ENCODE assay signal across 1 cellular context in the genomic region with DNA sequence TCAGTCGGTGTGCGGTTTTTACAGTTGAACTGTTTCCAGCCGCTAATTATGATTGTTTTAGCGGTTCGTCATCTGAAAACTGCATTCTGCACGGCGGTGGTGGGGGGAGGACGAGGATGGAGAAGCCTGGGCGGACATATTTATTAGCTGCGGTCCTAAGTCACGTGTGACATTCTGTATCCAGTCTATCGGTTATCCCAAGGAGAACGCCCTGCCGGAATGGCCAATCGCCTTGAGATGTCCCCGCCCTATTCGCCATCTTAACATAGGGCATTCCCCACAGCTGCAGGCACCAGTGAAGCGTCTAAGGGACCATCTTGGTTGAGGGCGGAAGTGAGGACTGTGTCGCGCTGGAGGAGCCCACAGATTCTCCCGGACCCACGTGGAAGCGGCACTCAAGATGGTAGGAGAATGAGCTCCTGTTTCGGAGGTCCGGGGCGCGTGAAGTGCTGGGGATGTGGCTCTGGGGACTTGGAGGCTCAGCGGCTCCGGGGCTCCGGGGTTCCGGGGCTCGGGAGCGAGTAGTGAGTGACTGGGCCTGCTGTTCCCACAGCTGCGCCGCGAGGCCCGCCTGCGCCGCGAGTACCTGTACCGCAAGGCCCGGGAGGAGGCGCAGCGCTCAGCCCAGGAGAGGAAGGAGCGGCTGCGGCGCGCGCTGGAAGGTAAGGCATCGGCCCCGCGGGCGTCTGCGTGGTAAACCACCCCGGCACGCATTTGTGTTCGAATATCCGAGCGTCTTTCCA.
TF ChIP-seq lines count a peak whose summit lies in the region.

A gene with protein sequence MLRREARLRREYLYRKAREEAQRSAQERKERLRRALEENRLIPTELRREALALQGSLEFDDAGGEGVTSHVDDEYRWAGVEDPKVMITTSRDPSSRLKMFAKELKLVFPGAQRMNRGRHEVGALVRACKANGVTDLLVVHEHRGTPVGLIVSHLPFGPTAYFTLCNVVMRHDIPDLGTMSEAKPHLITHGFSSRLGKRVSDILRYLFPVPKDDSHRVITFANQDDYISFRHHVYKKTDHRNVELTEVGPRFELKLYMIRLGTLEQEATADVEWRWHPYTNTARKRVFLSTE (plus strand): TSS at position 365 of the 743 bp plus-strand sequence. CDS start 36 bp downstream, at position 401.

TF ChIP-seq in HEK293, 187 proteins besides CTCF, POLR2A, EP300 and RAD21 (continued from another document and continues in another):
- TF ChIP-seq YY2 (tag by site-specific recombination; IDR thresholded peaks at IDR 0.05) (peak; percentile 80), ZNF341 (tag by site-specific recombination; IDR thresholded peaks at IDR 0.05; ENCODE audit: low read depth) (peak; percentile 81), RBAK (tag by site-specific recombination; IDR thresholded peaks at IDR 0.05) (no peak), ZNF132 (tag by site-specific recombination; IDR thresholded peaks at IDR 0.05; ENCODE audit: borderline replicate concordance) (no peak), ZNF391 (tag by site-specific recombination; IDR thresholded peaks at IDR 0.05; ENCODE audit: borderline replicate concordance, low read depth) (peak; percentile 18; the same call in 1 of the 2 replicates), ZNF596 (tag by site-specific recombination; IDR thresholded peaks at IDR 0.05) (no peak), SCRT2 (tag by site-specific recombination; IDR thresholded peaks at IDR 0.05) (peak; percentile 11; the same call in 1 of the 2 replicates), ZNF76 (tag by site-specific recombination; IDR thresholded peaks at IDR 0.05; ENCODE audit: borderline replicate concordance, low read depth) (peak; percentile 77; the same call in 1 of the 2 replicates), KLF8 (tag by site-specific recombination; IDR thresholded peaks at IDR 0.05) (peak; percentile 78), YY1 (tag by site-specific recombination; IDR thresholded peaks at IDR 0.05) (peak; percentile 96), BCL11B (tag by site-specific recombination; IDR thresholded peaks at IDR 0.05; ENCODE audit: low read depth) (no peak), ZNF624 (tag by site-specific recombination; IDR thresholded peaks at IDR 0.05) (no peak), ZXDB (tag by site-specific recombination; IDR thresholded peaks at IDR 0.05) (0 out of 2 replicates have a peak, but pooled peaks have one; percentile 16), ZNF223 (tag by site-specific recombination; IDR thresholded peaks at IDR 0.05) (no peak), ZNF777 (tag by site-specific recombination; IDR thresholded peaks at IDR 0.05; ENCODE audit: borderline replicate concordance) (no peak), ZNF280D (tag by site-specific recombination; IDR thresholded peaks at IDR 0.05) (no peak), HOXD13 (CRISPR knock-in tag; IDR thresholded peaks at IDR 0.05; ENCODE audit: borderline replicate concordance) (0 out of 2 replicates have a peak, but pooled peaks have one; percentile 12), ZNF571 (tag by site-specific recombination; IDR thresholded peaks at IDR 0.05) (no peak), ZNF843 (tag by site-specific recombination; IDR thresholded peaks at IDR 0.05) (no peak), ZNF324 (tag by site-specific recombination; IDR thresholded peaks at IDR 0.05) (peak; percentile 43; the same call in 1 of the 2 replicates), ZNF837 (tag by site-specific recombination; IDR thresholded peaks at IDR 0.05) (no peak), ZNF560 (tag by site-specific recombination; IDR thresholded peaks at IDR 0.05; ENCODE audit: borderline replicate concordance) (no peak), PATZ1 (tag by site-specific recombination; IDR thresholded peaks at IDR 0.05) (no peak), ZNF146 (tag by site-specific recombination; IDR thresholded peaks at IDR 0.05) (no peak), ZNF792 (tag by site-specific recombination; IDR thresholded peaks at IDR 0.05) (0 out of 2 replicates have a peak, but pooled peaks have one; percentile 24), PRDM1 (tag by site-specific recombination; IDR thresholded peaks at IDR 0.05) (no peak), MZF1 (tag by site-specific recombination; IDR thresholded peaks at IDR 0.05; ENCODE audit: borderline replicate concordance) (no peak), KLF1 (tag by site-specific recombination; IDR thresholded peaks at IDR 0.05) (peak; percentile 47), ZNF670 (tag by site-specific recombination; IDR thresholded peaks at IDR 0.05; ENCODE audit: low read depth) (no peak), ATF2 (tag by site-specific recombination; IDR thresholded peaks at IDR 0.05; ENCODE audit: low read depth) (no peak), IKZF3 (tag by site-specific recombination; IDR thresholded peaks at IDR 0.05) (peak; percentile 92)
- TF ChIP-seq, protein P1, sequence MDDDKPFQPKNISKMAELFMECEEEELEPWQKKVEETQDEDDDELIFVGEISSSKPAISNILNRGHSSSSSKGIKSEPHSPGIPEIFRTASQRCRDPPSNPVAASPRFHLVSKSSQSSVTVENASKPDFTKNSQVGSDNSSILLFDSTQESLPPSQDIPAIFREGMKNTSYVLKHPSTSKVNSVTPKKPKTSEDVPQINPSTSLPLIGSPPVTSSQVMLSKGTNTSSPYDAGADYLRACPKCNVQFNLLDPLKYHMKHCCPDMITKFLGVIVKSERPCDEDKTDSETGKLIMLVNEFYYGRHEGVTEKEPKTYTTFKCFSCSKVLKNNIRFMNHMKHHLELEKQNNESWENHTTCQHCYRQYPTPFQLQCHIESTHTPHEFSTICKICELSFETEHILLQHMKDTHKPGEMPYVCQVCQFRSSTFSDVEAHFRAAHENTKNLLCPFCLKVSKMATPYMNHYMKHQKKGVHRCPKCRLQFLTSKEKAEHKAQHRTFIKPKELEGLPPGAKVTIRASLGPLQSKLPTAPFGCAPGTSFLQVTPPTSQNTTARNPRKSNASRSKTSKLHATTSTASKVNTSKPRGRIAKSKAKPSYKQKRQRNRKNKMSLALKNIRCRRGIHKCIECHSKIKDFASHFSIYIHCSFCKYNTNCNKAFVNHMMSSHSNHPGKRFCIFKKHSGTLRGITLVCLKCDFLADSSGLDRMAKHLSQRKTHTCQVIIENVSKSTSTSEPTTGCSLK (tag by site-specific recombination; IDR thresholded peaks at IDR 0.05): no peak
- TF ChIP-seq, protein P2, sequence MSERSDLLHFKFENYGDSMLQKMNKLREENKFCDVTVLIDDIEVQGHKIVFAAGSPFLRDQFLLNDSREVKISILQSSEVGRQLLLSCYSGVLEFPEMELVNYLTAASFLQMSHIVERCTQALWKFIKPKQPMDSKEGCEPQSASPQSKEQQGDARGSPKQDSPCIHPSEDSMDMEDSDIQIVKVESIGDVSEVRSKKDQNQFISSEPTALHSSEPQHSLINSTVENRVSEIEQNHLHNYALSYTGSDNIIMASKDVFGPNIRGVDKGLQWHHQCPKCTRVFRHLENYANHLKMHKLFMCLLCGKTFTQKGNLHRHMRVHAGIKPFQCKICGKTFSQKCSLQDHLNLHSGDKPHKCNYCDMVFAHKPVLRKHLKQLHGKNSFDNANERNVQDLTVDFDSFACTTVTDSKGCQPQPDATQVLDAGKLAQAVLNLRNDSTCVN (tag by site-specific recombination; optimal IDR thresholded peaks at IDR 0.05): peak; percentile 85
- TF ChIP-seq, protein P3, sequence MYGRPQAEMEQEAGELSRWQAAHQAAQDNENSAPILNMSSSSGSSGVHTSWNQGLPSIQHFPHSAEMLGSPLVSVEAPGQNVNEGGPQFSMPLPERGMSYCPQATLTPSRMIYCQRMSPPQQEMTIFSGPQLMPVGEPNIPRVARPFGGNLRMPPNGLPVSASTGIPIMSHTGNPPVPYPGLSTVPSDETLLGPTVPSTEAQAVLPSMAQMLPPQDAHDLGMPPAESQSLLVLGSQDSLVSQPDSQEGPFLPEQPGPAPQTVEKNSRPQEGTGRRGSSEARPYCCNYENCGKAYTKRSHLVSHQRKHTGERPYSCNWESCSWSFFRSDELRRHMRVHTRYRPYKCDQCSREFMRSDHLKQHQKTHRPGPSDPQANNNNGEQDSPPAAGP (tag by site-specific recombination; IDR thresholded peaks at IDR 0.05): peak; percentile 62; the same call in 1 of the 2 replicates
- TF ChIP-seq, protein P4, sequence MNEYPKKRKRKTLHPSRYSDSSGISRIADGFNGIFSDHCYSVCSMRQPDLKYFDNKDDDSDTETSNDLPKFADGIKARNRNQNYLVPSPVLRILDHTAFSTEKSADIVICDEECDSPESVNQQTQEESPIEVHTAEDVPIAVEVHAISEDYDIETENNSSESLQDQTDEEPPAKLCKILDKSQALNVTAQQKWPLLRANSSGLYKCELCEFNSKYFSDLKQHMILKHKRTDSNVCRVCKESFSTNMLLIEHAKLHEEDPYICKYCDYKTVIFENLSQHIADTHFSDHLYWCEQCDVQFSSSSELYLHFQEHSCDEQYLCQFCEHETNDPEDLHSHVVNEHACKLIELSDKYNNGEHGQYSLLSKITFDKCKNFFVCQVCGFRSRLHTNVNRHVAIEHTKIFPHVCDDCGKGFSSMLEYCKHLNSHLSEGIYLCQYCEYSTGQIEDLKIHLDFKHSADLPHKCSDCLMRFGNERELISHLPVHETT (tag by site-specific recombination; IDR thresholded peaks at IDR 0.05): no peak
- TF ChIP-seq, protein P5, sequence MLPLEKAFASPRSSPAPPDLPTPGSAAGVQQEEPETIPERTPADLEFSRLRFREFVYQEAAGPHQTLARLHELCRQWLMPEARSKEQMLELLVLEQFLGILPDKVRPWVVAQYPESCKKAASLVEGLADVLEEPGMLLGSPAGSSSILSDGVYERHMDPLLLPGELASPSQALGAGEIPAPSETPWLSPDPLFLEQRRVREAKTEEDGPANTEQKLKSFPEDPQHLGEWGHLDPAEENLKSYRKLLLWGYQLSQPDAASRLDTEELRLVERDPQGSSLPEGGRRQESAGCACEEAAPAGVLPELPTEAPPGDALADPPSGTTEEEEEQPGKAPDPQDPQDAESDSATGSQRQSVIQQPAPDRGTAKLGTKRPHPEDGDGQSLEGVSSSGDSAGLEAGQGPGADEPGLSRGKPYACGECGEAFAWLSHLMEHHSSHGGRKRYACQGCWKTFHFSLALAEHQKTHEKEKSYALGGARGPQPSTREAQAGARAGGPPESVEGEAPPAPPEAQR (tag by site-specific recombination; IDR thresholded peaks at IDR 0.05): no peak
- TF ChIP-seq, protein P6, sequence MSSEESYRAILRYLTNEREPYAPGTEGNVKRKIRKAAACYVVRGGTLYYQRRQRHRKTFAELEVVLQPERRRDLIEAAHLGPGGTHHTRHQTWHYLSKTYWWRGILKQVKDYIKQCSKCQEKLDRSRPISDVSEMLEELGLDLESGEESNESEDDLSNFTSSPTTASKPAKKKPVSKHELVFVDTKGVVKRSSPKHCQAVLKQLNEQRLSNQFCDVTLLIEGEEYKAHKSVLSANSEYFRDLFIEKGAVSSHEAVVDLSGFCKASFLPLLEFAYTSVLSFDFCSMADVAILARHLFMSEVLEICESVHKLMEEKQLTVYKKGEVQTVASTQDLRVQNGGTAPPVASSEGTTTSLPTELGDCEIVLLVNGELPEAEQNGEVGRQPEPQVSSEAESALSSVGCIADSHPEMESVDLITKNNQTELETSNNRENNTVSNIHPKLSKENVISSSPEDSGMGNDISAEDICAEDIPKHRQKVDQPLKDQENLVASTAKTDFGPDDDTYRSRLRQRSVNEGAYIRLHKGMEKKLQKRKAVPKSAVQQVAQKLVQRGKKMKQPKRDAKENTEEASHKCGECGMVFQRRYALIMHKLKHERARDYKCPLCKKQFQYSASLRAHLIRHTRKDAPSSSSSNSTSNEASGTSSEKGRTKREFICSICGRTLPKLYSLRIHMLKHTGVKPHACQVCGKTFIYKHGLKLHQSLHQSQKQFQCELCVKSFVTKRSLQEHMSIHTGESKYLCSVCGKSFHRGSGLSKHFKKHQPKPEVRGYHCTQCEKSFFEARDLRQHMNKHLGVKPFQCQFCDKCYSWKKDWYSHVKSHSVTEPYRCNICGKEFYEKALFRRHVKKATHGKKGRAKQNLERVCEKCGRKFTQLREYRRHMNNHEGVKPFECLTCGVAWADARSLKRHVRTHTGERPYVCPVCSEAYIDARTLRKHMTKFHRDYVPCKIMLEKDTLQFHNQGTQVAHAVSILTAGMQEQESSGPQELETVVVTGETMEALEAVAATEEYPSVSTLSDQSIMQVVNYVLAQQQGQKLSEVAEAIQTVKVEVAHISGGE (tag by site-specific recombination; conservative IDR thresholded peaks at IDR 0.05; ENCODE audit: low read depth): peak; percentile 95
